9 cellular contexts compared by ENCODE assay signal in genomic region chr3:4824948-4825325, GRCh38.
DNase-seq lines count a peak whose midpoint lies in the region; ATAC-seq and TF ChIP-seq lines count a peak whose summit lies in the region.
"Had no signal": no experiment of that assay in that cellular context is flagged by ENCODE, and none has a peak within 500 bp of the region (broad histone marks: within the 10 kb centered on the region; RNA-seq: fewer than 3 reads in every experiment).

No MANE protein-coding gene starts in this region.

- H3K27me3 Mint-ChIP-seq in activated CD4-positive, alpha-beta T cell treated with anti-CD3 and anti-CD28 coated beads, Interleukin-2, amount 10 ng/mL, durations not matched to agents 24 days and 14 days = no peaks in the 10 kb centered on the region
- H3K27me3 Mint-ChIP-seq in activated T-helper 2 cell treated with anti-CD3 and anti-CD28 coated beads, Interferon-gamma antibody, Interleukin-2, Interleukin-4, amounts not matched to agents 10 μg/mL and 5 μg/mL and 100 μg/mL, durations not matched to agents 14 hours and 24 hours and 36 hours (ENCODE audit: low read depth) = no peaks in the 10 kb centered on the region

- peaks cover 24 to 48% of the 10 kb centered on the region in 2 donors for H3K4me1 ChIP-seq in thoracic aorta (ENCODE audit: control insufficient read depth in 1 of 2, low read depth in 2 of 2)

- peak overlapping the region; percentile 24 to 58 for H3K27ac ChIP-seq in thoracic aorta

- H3K36me3 ChIP-seq in thoracic aorta = peaks cover 13% of the 10 kb centered on the region

- peaks cover 94% of the 10 kb centered on the region for H3K4me1 Mint-ChIP-seq in activated CD4-positive, alpha-beta T cell treated with anti-CD3 and anti-CD28 coated beads, Interleukin-2, amount 10 ng/mL, durations not matched to agents 24 days and 14 days
- H3K4me1 Mint-ChIP-seq in activated T-helper 2 cell treated with anti-CD3 and anti-CD28 coated beads, Interferon-gamma antibody, Interleukin-2, Interleukin-4, amounts not matched to agents 10 μg/mL and 5 μg/mL and 100 μg/mL, durations not matched to agents 14 hours and 24 hours and 36 hours (ENCODE audit: low read depth) = peaks cover 95% of the 10 kb centered on the region

- H3K27ac Mint-ChIP-seq in activated CD4-positive, alpha-beta T cell treated with anti-CD3 and anti-CD28 coated beads, Interleukin-2, amount 10 ng/mL, durations not matched to agents 24 days and 14 days = peak overlapping the region; percentile 100
- H3K27ac Mint-ChIP-seq in activated T-helper 2 cell treated with anti-CD3 and anti-CD28 coated beads, Interferon-gamma antibody, Interleukin-2, Interleukin-4, amounts not matched to agents 10 μg/mL and 5 μg/mL and 100 μg/mL, durations not matched to agents 14 hours and 24 hours and 36 hours = peak overlapping the region; percentile 93

- peaks cover 72% of the 10 kb centered on the region for H3K36me3 Mint-ChIP-seq in activated CD4-positive, alpha-beta T cell treated with anti-CD3 and anti-CD28 coated beads, Interleukin-2, amount 10 ng/mL, durations not matched to agents 24 days and 14 days (ENCODE audit: low read depth)
- H3K36me3 Mint-ChIP-seq in activated T-helper 2 cell treated with anti-CD3 and anti-CD28 coated beads, Interferon-gamma antibody, Interleukin-2, Interleukin-4, amounts not matched to agents 10 μg/mL and 5 μg/mL and 100 μg/mL, durations not matched to agents 14 hours and 24 hours and 36 hours (ENCODE audit: low read depth) = peaks cover 96% of the 10 kb centered on the region

- H3K4me3 ChIP-seq in thoracic aorta = no peak overlapping the region

- H3K27me3 ChIP-seq in thoracic aorta (replicated peaks; ENCODE audit: insufficient read depth) = no peaks in the 10 kb centered on the region

- peak overlapping the region; percentile 79 for H3K4me3 Mint-ChIP-seq in activated CD4-positive, alpha-beta T cell treated with anti-CD3 and anti-CD28 coated beads, Interleukin-2, amount 10 ng/mL, durations not matched to agents 24 days and 14 days
- peak overlapping the region; percentile 74 for H3K4me3 Mint-ChIP-seq in activated T-helper 2 cell treated with anti-CD3 and anti-CD28 coated beads, Interferon-gamma antibody, Interleukin-2, Interleukin-4, amounts not matched to agents 10 μg/mL and 5 μg/mL and 100 μg/mL, durations not matched to agents 14 hours and 24 hours and 36 hours (ENCODE audit: low read depth)

- peaks cover 4% of the 10 kb centered on the region for H3K9me3 Mint-ChIP-seq in activated CD4-positive, alpha-beta T cell treated with anti-CD3 and anti-CD28 coated beads, Interleukin-2, amount 10 ng/mL, durations not matched to agents 24 days and 14 days
- peaks cover 4% of the 10 kb centered on the region for H3K9me3 Mint-ChIP-seq in activated T-helper 2 cell treated with anti-CD3 and anti-CD28 coated beads, Interferon-gamma antibody, Interleukin-2, Interleukin-4, amounts not matched to agents 10 μg/mL and 5 μg/mL and 100 μg/mL, durations not matched to agents 14 hours and 24 hours and 36 hours

- no peak for DNase-seq in activated CD4-positive, alpha-beta T cell treated with anti-CD3 and anti-CD28 coated beads, Interleukin-2, amount 10 ng/mL, durations not matched to agents 24 days and 14 days
- DNase-seq in activated CD4-positive, alpha-beta T cell treated with anti-CD3 and anti-CD28 coated beads, Interleukin-2, amount 50 U/mL, for 4 hours = no peak
- DNase-seq in activated T-helper 2 cell treated with anti-CD3 and anti-CD28 coated beads, Interferon-gamma antibody, Interleukin-2, Interleukin-4, amounts not matched to agents 10 μg/mL and 5 μg/mL and 100 μg/mL, durations not matched to agents 14 hours and 24 hours and 36 hours (ENCODE audit: low spot score) = no peak
- DNase-seq in iris pigment epithelial cell (ENCODE audit: low read depth) (peak; percentile 78), thoracic aorta (ENCODE audit: low spot score) (no peak), medulla oblongata (ENCODE audit: extremely low spot score) (no peak), cerebellar cortex (ENCODE audit: low spot score) (no peak), NCI-H524 (lab: John Stamatoyannopoulos, UW) (no peak)
- DNase-seq: stimulated activated naive CD4-positive, alpha-beta T cell treated with Interleukin-2 at 50 U/mL for 16 hours had no signal

- no peaks in the 10 kb centered on the region for H3K9me3 ChIP-seq in thoracic aorta

- TF ChIP-seq CTCF in thoracic aorta (IDR thresholded peaks at IDR 0.05) = no peak

- intact Hi-C loops in activated CD4-positive, alpha-beta T cell treated with anti-CD3 and anti-CD28 coated beads, Interleukin-2, amount 10 ng/mL, durations not matched to agents 24 days and 14 days (cut with micrococcal nuclease) = no loop called here
- intact Hi-C loops in activated T-helper 2 cell treated with anti-CD3 and anti-CD28 coated beads, Interferon-gamma antibody, Interleukin-2, Interleukin-4, amounts not matched to agents 10 μg/mL and 5 μg/mL and 100 μg/mL, durations not matched to agents 14 hours and 24 hours and 36 hours (cut with micrococcal nuclease) = no loop called here

- no peak for ATAC-seq in thoracic aorta (ENCODE audit: insufficient number of reproducible peaks, low FRiP score, low read depth)
